In the genomic region with DNA sequence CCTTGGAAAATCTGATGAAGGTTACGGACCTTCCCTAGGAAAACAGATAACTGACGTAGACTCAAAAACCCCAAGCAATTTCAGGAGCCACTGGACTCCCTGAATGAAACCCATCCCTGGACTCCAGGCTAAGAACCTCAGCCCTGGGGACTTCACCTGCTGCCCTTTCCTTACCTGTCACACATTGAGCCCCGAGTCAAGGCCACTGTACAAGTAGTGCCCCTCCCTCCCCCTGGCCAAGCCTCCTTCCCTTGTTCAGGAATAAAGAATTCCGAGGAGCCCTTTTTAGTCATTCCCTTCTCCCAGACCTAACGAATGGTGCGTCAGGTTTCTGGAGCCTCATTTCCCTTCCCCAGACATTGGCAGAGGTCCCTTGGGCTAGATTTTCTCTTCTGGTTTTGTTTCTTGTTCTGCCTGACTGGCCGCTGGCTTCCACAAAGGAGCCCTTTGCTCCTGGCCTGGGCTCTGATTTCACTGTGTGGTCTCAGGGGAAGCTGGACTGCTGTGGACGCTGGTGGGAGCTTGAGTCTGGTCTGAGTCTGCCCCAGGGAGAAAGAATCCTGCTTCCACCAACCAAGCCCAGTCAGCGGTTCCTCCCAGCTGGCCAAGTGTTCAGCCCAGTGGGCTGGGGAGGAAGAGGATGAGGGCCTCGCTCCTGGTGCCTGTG, we compare ENCODE assay signal across 14 cellular contexts. TPM values are rescaled to one million over a fixed set of nuclear protein-coding genes. Genes with fewer than 3 reads are reported as not detected.
DNase-seq lines count a peak whose midpoint lies in the region; ATAC-seq and TF ChIP-seq lines count a peak whose summit lies in the region.
"Had no signal": no experiment of that assay in that cellular context is flagged by ENCODE, and none has a peak within 500 bp of the region (broad histone marks: within the 10 kb centered on the region; RNA-seq: fewer than 3 reads in every experiment).

No MANE protein-coding gene starts in this region.

- H3K27me3 Mint-ChIP-seq in activated naive CD8-positive, alpha-beta T cell: no peaks in the 10 kb centered on the region
- H3K27me3 Mint-ChIP-seq in activated naive CD8-positive, alpha-beta T cell treated with anti-CD3 and anti-CD28 coated beads for 36 hours: no peaks in the 10 kb centered on the region
- H3K27me3 Mint-ChIP-seq in mesothelial cell of epicardium (ENCODE audit: low read depth): no peaks in the 10 kb centered on the region

- TF ChIP-seq CTCF in astrocyte of the cerebellum (IDR thresholded peaks at IDR 0.05; ENCODE audit: low read depth, low read length, missing control alignments): no peak
- TF ChIP-seq CTCF in mesothelial cell of epicardium (IDR thresholded peaks at IDR 0.05; ENCODE audit: unreplicated experiment): no peak

- no peaks in the 10 kb centered on the region for H3K9me3 Mint-ChIP-seq in activated naive CD8-positive, alpha-beta T cell (ENCODE audit: low read depth)
- H3K9me3 Mint-ChIP-seq in activated naive CD8-positive, alpha-beta T cell treated with anti-CD3 and anti-CD28 coated beads for 36 hours: no peaks in the 10 kb centered on the region
- no peaks in the 10 kb centered on the region for H3K9me3 Mint-ChIP-seq in mesothelial cell of epicardium

- H3K27ac ChIP-seq in substantia nigra (ENCODE audit: low read depth, low read length, poor library complexity, severe bottlenecking): peak overlapping the region; percentile 16
- H3K27ac ChIP-seq: vagina had no signal

- no peak overlapping the region for H3K4me3 ChIP-seq in astrocyte of the cerebellum (ENCODE audit: low read depth, low read length)
- H3K4me3 ChIP-seq: vagina had no signal

- H3K4me1 Mint-ChIP-seq in activated naive CD8-positive, alpha-beta T cell (ENCODE audit: low read depth): peaks cover 20% of the 10 kb centered on the region
- H3K4me1 Mint-ChIP-seq in activated naive CD8-positive, alpha-beta T cell treated with anti-CD3 and anti-CD28 coated beads for 36 hours: peaks cover 20% of the 10 kb centered on the region
- peaks cover 14% of the 10 kb centered on the region for H3K4me1 Mint-ChIP-seq in mesothelial cell of epicardium

- in situ Hi-C loops in astrocyte of the cerebellum (cut with HindIII; ENCODE audit: low sequenced_read_pairs): no loop called here

- ATAC-seq in HG03280 (IDR thresholded peaks at IDR 0.05; ENCODE audit: unreplicated experiment) (no peak), HG02588 (IDR thresholded peaks at IDR 0.05; ENCODE audit: unreplicated experiment) (no peak)

- peak overlapping the region; percentile 12 for H3K27ac Mint-ChIP-seq in activated naive CD8-positive, alpha-beta T cell
- no peak overlapping the region for H3K27ac Mint-ChIP-seq in activated naive CD8-positive, alpha-beta T cell treated with anti-CD3 and anti-CD28 coated beads for 36 hours
- peak overlapping the region; percentile 25 for H3K27ac Mint-ChIP-seq in mesothelial cell of epicardium

- H3K36me3 Mint-ChIP-seq in activated naive CD8-positive, alpha-beta T cell: peaks cover 2% of the 10 kb centered on the region
- peaks cover 6% of the 10 kb centered on the region for H3K36me3 Mint-ChIP-seq in activated naive CD8-positive, alpha-beta T cell treated with anti-CD3 and anti-CD28 coated beads for 36 hours
- H3K36me3 Mint-ChIP-seq in mesothelial cell of epicardium: peaks cover 7% of the 10 kb centered on the region

- no peak overlapping the region for H3K4me3 Mint-ChIP-seq in activated naive CD8-positive, alpha-beta T cell
- H3K4me3 Mint-ChIP-seq in activated naive CD8-positive, alpha-beta T cell treated with anti-CD3 and anti-CD28 coated beads for 36 hours: no peak overlapping the region
- H3K4me3 Mint-ChIP-seq in mesothelial cell of epicardium: no peak overlapping the region

- no peak for DNase-seq in activated naive CD8-positive, alpha-beta T cell treated with anti-CD3 and anti-CD28 coated beads for 36 hours
- DNase-seq in astrocyte of the cerebellum (ENCODE audit: low read depth) (peak; percentile 37), mesothelial cell of epicardium (ENCODE audit: low spot score in 2 of 2, unreplicated experiment in 2 of 2) (no peak), substantia nigra (lab: John Stamatoyannopoulos, UW) (peak in 10 of 49 donors; percentile 17 to 46 (median 26)), H4 (ENCODE audit: low spot score) (no peak)
- DNase-seq: activated CD4-positive, alpha-beta T cell treated with anti-CD3 and anti-CD28 coated beads for 1 hour; DMS153; MV-4-11; NCI-H226; SW 1271 had no signal

RNA-seq across cellular contexts. Expression of gene ZNF775, which starts 31.7 kb away (rescaled TPM):
- 1 to 10 TPM; 3.7 to 4.0 TPM for total RNA-seq in activated naive CD8-positive, alpha-beta T cell treated with anti-CD3 and anti-CD28 coated beads for 36 hours
- 13.3 to 14.9 TPM (median 14.8 TPM) in 3 replicates for total RNA-seq in mesothelial cell of epicardium
- 0.56 and 0.90 TPM in 2 replicates for total RNA-seq in H4 (2014; rRNA removed; shearing (Covaris generic))

RNA-seq across cellular contexts. Expression of gene GIMAP8, which starts 39.6 kb away (rescaled TPM):
- total RNA-seq in activated naive CD8-positive, alpha-beta T cell treated with anti-CD3 and anti-CD28 coated beads for 36 hours: 10 to 100 TPM; 11.1 to 11.9 TPM
- total RNA-seq in mesothelial cell of epicardium: not detected in 3 replicates
- total RNA-seq in H4 (2014; rRNA removed; shearing (Covaris generic)): not detected in 2 replicates

RNA-seq across cellular contexts. Expression of gene REPIN1, which starts 42.2 kb away (rescaled TPM):
- total RNA-seq in activated naive CD8-positive, alpha-beta T cell treated with anti-CD3 and anti-CD28 coated beads for 36 hours: 10 to 100 TPM; 54.7 to 55.1 TPM
- 147 to 149 TPM (median 148 TPM) in 3 replicates for total RNA-seq in mesothelial cell of epicardium
- 40.4 and 48.3 TPM in 2 replicates for total RNA-seq in H4 (2014; rRNA removed; shearing (Covaris generic))

Comparison
In these comparisons a context has a peak if more than half of its experiments do, and no peak if none do; other contexts are left out.
1. RNA of gene GIMAP8, which starts 39.6 kb away (total RNA-seq): 11.1 to 11.9 TPM in activated naive CD8-positive, alpha-beta T cell treated with anti-CD3 and anti-CD28 coated beads for 36 hours; not detected in mesothelial cell of epicardium and not detected in H4; every median in the first group is over 10 times any median in the second.